In the genomic region with DNA sequence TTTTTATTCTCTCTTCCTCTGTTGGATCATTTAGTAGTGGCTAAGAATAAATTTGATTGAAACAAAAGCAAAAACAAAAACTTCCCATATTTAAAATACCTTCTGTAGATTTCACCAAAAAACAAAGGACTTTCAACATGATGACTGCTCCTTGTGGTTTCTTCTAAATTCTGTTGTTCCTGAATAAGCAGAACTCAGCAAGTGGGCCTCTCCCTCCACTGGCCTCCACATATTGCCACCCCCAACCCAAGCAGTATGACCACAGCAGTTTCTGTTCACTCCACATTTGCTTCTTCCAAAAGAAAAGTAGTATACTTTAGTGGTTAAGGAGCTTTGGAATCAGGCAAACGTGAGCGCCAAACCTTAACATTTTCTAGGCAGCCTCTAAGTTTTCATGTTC, we compare ENCODE assay signal across 19 cellular contexts.
DNase-seq lines count a peak whose midpoint lies in the region; ATAC-seq and TF ChIP-seq lines count a peak whose summit lies in the region.
"Had no signal": no experiment of that assay in that cellular context is flagged by ENCODE, and none has a peak within 500 bp of the region (broad histone marks: within the 10 kb centered on the region; RNA-seq: fewer than 3 reads in every experiment).

No MANE protein-coding gene starts in this region.

- TF ChIP-seq CTCF in AG10803 (conservative IDR thresholded peaks at IDR 0.05; ENCODE audit: low read length) (no peak), MM.1S (IDR thresholded peaks at IDR 0.05; ENCODE audit: low read length) (no peak), VCaP (conservative IDR thresholded peaks at IDR 0.05) (no peak), fibroblast of the aortic adventitia (IDR thresholded peaks at IDR 0.05; ENCODE audit: insufficient read depth, low read length) (no peak), omental fat pad (IDR thresholded peaks at IDR 0.05) (no peak), lower leg skin (IDR thresholded peaks at IDR 0.05) (no peak)

- no peak for ATAC-seq in omental fat pad (ENCODE audit: low FRiP score)
- ATAC-seq: HepG2 had no signal

- no peak overlapping the region for H3K4me3 ChIP-seq in AG10803 (ENCODE audit: low read length)
- H3K4me3 ChIP-seq in MM.1S (ENCODE audit: low read length): no peak overlapping the region
- no peak overlapping the region for H3K4me3 ChIP-seq in fibroblast of the aortic adventitia (ENCODE audit: low read depth, low read length)
- no peak overlapping the region for H3K4me3 ChIP-seq in lower leg skin (ENCODE audit: low read depth, poor library complexity, severe bottlenecking)
- H3K4me3 ChIP-seq: PC-9 had no signal

- H3K9me2 ChIP-seq in MM.1S (replicated peaks; ENCODE audit: insufficient read depth, low read length): no peaks in the 10 kb centered on the region

- H3K4me2 ChIP-seq in MM.1S (ENCODE audit: low read depth, low read length): peak overlapping the region; percentile 27; the same call in 1 of the 2 replicates
- H3K4me2 ChIP-seq: PC-9 had no signal

- no peak for TF ChIP-seq POLR2A in lower leg skin (IDR thresholded peaks at IDR 0.05)

- H3K79me2 ChIP-seq in MM.1S (ENCODE audit: low read length): no peaks in the 10 kb centered on the region

- H3K9me3 ChIP-seq in MM.1S (replicated peaks; ENCODE audit: insufficient read depth, low read length): no peaks in the 10 kb centered on the region

- H4K20me1 ChIP-seq in MM.1S (ENCODE audit: insufficient read depth, low read length): no peaks in the 10 kb centered on the region

- 0 out of 2 replicates have a peak, but pooled peaks cover 5% of the 10 kb centered on the region for H3K4me1 ChIP-seq in MM.1S (ENCODE audit: low read length)

- peak overlapping the region; percentile 21; the same call in 1 of the 2 replicates for H3K27ac ChIP-seq in MM.1S (ENCODE audit: low read length)
- peak overlapping the region; percentile 41; the same call in 1 of the 2 replicates for H3K27ac ChIP-seq in VCaP
- H3K27ac ChIP-seq: PC-9, RWPE1 had no signal

- peak; percentile 38 for DNase-seq in AG10803 (ENCODE audit: low read depth)
- DNase-seq in MM.1S: no peak
- peak; percentile 38 for DNase-seq in fibroblast of the aortic adventitia (ENCODE audit: low read depth)
- DNase-seq in stimulated activated CD4-positive, alpha-beta T cell treated with anti-CD3 and anti-CD28 coated beads, Interleukin-12 subunit alpha, Interleukin-12 subunit beta, amount 100 ng/mL, for 4 hours: no peak
- no peak for DNase-seq in omental fat pad (ENCODE audit: low spot score)
- no peak for DNase-seq in lower leg skin (ENCODE audit: low spot score in 2 of 2)
- DNase-seq: DMS79 treated with DMSO at 0.1 percent for 48 hours, HFFc6, KBM-7, NCI-H1092, NCI-H146, NCI-H2081, NCI-H510A, NCI-H774, PC-9, SIG-M5 had no signal

- no peaks in the 10 kb centered on the region for H3K36me3 ChIP-seq in MM.1S (replicated peaks; ENCODE audit: insufficient read depth, low read length)

- H2AFZ ChIP-seq in MM.1S (ENCODE audit: low read length): no peak overlapping the region
- H2AFZ ChIP-seq: PC-9 had no signal

- H3F3A ChIP-seq in MM.1S (ENCODE audit: insufficient read depth, low read length): no peaks in the 10 kb centered on the region

- WGBS in lower leg skin, 2 donors: 85 to 89% methylated on average over 2 of the region's 2 CpGs

- H3K9ac ChIP-seq in MM.1S (ENCODE audit: low read length): no peak overlapping the region

- no peaks in the 10 kb centered on the region for H3K27me3 ChIP-seq in MM.1S (replicated peaks; ENCODE audit: insufficient read depth, low read length)

- intact Hi-C loops in lower leg skin (cut with DNase I; ENCODE audit: low total_unique reads): no loop called here

Comparison
In these comparisons a context has a peak if more than half of its experiments do, and no peak if none do; other contexts are left out.
1. DNase-seq: peak in AG10803 (single experiment) and fibroblast of the aortic adventitia (single experiment); none in MM.1S (single experiment), stimulated activated CD4-positive, alpha-beta T cell treated with anti-CD3 and anti-CD28 coated beads, Interleukin-12 subunit alpha, Interleukin-12 subunit beta, amount 100 ng/mL, for 4 hours (single experiment), omental fat pad (single experiment) and lower leg skin (0 of 2).